ENCODE assay signal across 13 cellular contexts in genomic region chr1:77541162-77541545, GRCh38.
DNase-seq lines count a peak whose midpoint lies in the region; ATAC-seq and TF ChIP-seq lines count a peak whose summit lies in the region.
"Had no signal": no experiment of that assay in that cellular context is flagged by ENCODE, and none has a peak within 500 bp of the region (broad histone marks: within the 10 kb centered on the region; RNA-seq: fewer than 3 reads in every experiment).

No MANE protein-coding gene starts in this region.

- H3K27me3 Mint-ChIP-seq in chondrocyte (ENCODE audit: low read depth) = no peaks in the 10 kb centered on the region
- H3K27me3 Mint-ChIP-seq: activated CD8-positive, alpha-beta T cell treated with anti-CD3 and anti-CD28 coated beads for 36 hours had no signal

- H3K36me3 ChIP-seq in fibroblast of lung (ENCODE audit: control insufficient read depth, insufficient read depth, low read length) (no peaks in the 10 kb centered on the region), testis (ENCODE audit: low read depth, missing control alignments) (no peaks in the 10 kb centered on the region)
- H3K36me3 ChIP-seq: MG63 had no signal

- H3K4me1 ChIP-seq in fibroblast of lung (ENCODE audit: control insufficient read depth, extremely low read depth, insufficient read depth, low read length) (peaks cover 29% of the 10 kb centered on the region), testis (no peaks in the 10 kb centered on the region)

- H3K27ac Mint-ChIP-seq in chondrocyte (ENCODE audit: unreplicated experiment) = no peak overlapping the region
- H3K27ac Mint-ChIP-seq: activated CD8-positive, alpha-beta T cell treated with anti-CD3 and anti-CD28 coated beads for 36 hours had no signal

- H4K20me1 ChIP-seq in fibroblast of lung (ENCODE audit: control insufficient read depth, extremely low read depth, insufficient read depth, low read length) = no peaks in the 10 kb centered on the region

- H3K27me3 ChIP-seq in fibroblast of lung (ENCODE audit: control insufficient read depth, insufficient read depth, low read length) (no peaks in the 10 kb centered on the region), testis (no peaks in the 10 kb centered on the region)
- H3K27me3 ChIP-seq: MG63 had no signal

- no peak overlapping the region for H3K4me3 ChIP-seq in fibroblast of lung (replicated peaks in 1 of 4; ENCODE audit: control extremely low read depth in 1 of 4, insufficient read depth in 1 of 4, low read depth in 3 of 4, low read length in 4 of 4)
- no peak overlapping the region for H3K4me3 ChIP-seq in testis
- H3K4me3 ChIP-seq: MG63 had no signal

- no peak overlapping the region for H3K4me2 ChIP-seq in fibroblast of lung (ENCODE audit: extremely low read depth, insufficient read depth, low read length)

- peaks cover 29% of the 10 kb centered on the region for H3K4me1 Mint-ChIP-seq in chondrocyte (ENCODE audit: low read depth)

- no peaks in the 10 kb centered on the region for H3K79me2 ChIP-seq in fibroblast of lung (ENCODE audit: control insufficient read depth, insufficient read depth, low read length)

- TF ChIP-seq CTCF in fibroblast of lung (conservative IDR thresholded peaks at IDR 0.05 in 1 of 2, IDR thresholded peaks at IDR 0.05 in 1 of 2; ENCODE audit: low read depth in 1 of 2, low read length in 2 of 2) (no peak), testis (IDR thresholded peaks at IDR 0.05) (no peak), chondrocyte (IDR thresholded peaks at IDR 0.05) (no peak)

- no peak overlapping the region for H3K4me3 Mint-ChIP-seq in chondrocyte (ENCODE audit: unreplicated experiment)
- H3K4me3 Mint-ChIP-seq: activated CD8-positive, alpha-beta T cell treated with anti-CD3 and anti-CD28 coated beads for 36 hours had no signal

- TF ChIP-seq POLR2A in testis (IDR thresholded peaks at IDR 0.05) = no peak

- H3K9ac ChIP-seq in fibroblast of lung (ENCODE audit: insufficient read depth, low read length) = no peak overlapping the region

- H3K9me3 Mint-ChIP-seq in chondrocyte (ENCODE audit: low read depth) = no peaks in the 10 kb centered on the region
- H3K9me3 Mint-ChIP-seq: activated CD8-positive, alpha-beta T cell treated with anti-CD3 and anti-CD28 coated beads for 36 hours had no signal

- no peaks in the 10 kb centered on the region for H3K36me3 Mint-ChIP-seq in chondrocyte (ENCODE audit: low read depth)

- 91 to 96% methylated on average over 5 of the region's 5 CpGs for WGBS in testis, 2 donors

- intact Hi-C loops in testis (cut with DNase I; ENCODE audit: low total_unique reads) = no loop called here

- ATAC-seq in GM18867 (IDR thresholded peaks at IDR 0.05; ENCODE audit: unreplicated experiment) (peak; percentile 49), GM21737 (IDR thresholded peaks at IDR 0.05; ENCODE audit: unreplicated experiment) (peak; percentile 42), HG03196 (IDR thresholded peaks at IDR 0.05; ENCODE audit: unreplicated experiment) (peak; percentile 42)
- ATAC-seq: activated CD8-positive, alpha-beta T cell treated with anti-CD3 and anti-CD28 coated beads for 36 hours had no signal

- H2AFZ ChIP-seq in fibroblast of lung (ENCODE audit: low read length) = no peak overlapping the region

- no peaks in the 10 kb centered on the region for H3K9me3 ChIP-seq in fibroblast of lung (ENCODE audit: control insufficient read depth, insufficient read depth, low read depth, low read length)
- H3K9me3 ChIP-seq in testis = no peaks in the 10 kb centered on the region
- H3K9me3 ChIP-seq: MG63 had no signal

- no peak for DNase-seq in fibroblast of lung (ENCODE audit: low read depth in 2 of 2)
- no peak for DNase-seq in testis
- no peak for DNase-seq in NCI-H2081 (lab: John Stamatoyannopoulos, UW)
- DNase-seq in chondrocyte (ENCODE audit: low spot score) = no peak
- no peak for DNase-seq in C1 segment of cervical spinal cord (lab: John Stamatoyannopoulos, UW)
- DNase-seq: activated CD8-positive, alpha-beta T cell treated with anti-CD3 and anti-CD28 coated beads for 36 hours; effector CD8-positive, alpha-beta T cell; NCI-H446; stimulated activated CD4-positive, alpha-beta T cell treated with anti-CD3 and anti-CD28 coated beads, Interleukin-4, amount 100 ng/mL, for 1 hour had no signal

- H3K27ac ChIP-seq in fibroblast of lung (ENCODE audit: insufficient read depth, low read length) = peak overlapping the region; percentile 14
- no peak overlapping the region for H3K27ac ChIP-seq in testis
